ENCODE assay signal across 8 cellular contexts in genomic region chr6:62150048-62150663, GRCh38.
A peak's percentile ranks its signal among the peaks of the same experiment; 100 is the strongest.
DNase-seq lines count a peak whose midpoint lies in the region; ATAC-seq and TF ChIP-seq lines count a peak whose summit lies in the region.

No MANE protein-coding gene starts in this region.

- no peak overlapping the region for H3K27ac ChIP-seq in VCaP

- POLR2A ChIA-PET in GM10248 (lab: Yijun Ruan, JAX) = no interaction called here

- DNase-seq in A172 (ENCODE audit: low spot score) (peak; percentile 8), GM10248 (ENCODE audit: extremely low spot score) (peak; percentile 16), MV-4-11 (lab: John Stamatoyannopoulos, UW) (peak; percentile 9), iris pigment epithelial cell (ENCODE audit: low read depth) (peak; percentile 34), dedifferentiated amniotic fluid mesenchymal stem cell (ENCODE audit: extremely low spot score) (no peak)
- no peak for DNase-seq in effector CD8-positive, alpha-beta T cell (lab: John Stamatoyannopoulos, UW)

- CTCF ChIA-PET in GM10248 (lab: Yijun Ruan, JAX) = interaction anchor here (1.1 to 1.7 kb wide), 3 partner anchors 10 to 341 kb away, joined by 4 to 10 read pairs (median 6); no protein-coding TSS in a partner anchor

- ATAC-seq in HG02571 (IDR thresholded peaks at IDR 0.05; ENCODE audit: unreplicated experiment) = peak; percentile 77

- TF ChIP-seq CTCF in GM10248 (IDR thresholded peaks at IDR 0.05; ENCODE audit: control extremely low read depth, extremely low read depth, low read depth, missing control alignments) = peak; percentile 72
- TF ChIP-seq CTCF in VCaP (conservative IDR thresholded peaks at IDR 0.05) = peak; percentile 85

Comparison
In these comparisons a context has a peak if more than half of its experiments do, and no peak if none do; other contexts are left out.
1. DNase-seq: peak in A172 (single experiment), GM10248 (single experiment), MV-4-11 (single experiment) and iris pigment epithelial cell (single experiment); none in dedifferentiated amniotic fluid mesenchymal stem cell (single experiment) and effector CD8-positive, alpha-beta T cell (single experiment).